ENCODE assay signal across 9 cellular contexts in genomic region chr7:11343818-11344413, GRCh38.
DNase-seq lines count a peak whose midpoint lies in the region; ATAC-seq, FAIRE-seq and TF ChIP-seq lines count a peak whose summit lies in the region.
"Had no signal": no experiment of that assay in that cellular context is flagged by ENCODE, and none has a peak within 500 bp of the region (broad histone marks: within the 10 kb centered on the region; RNA-seq: fewer than 3 reads in every experiment).

No MANE protein-coding gene starts in this region.

- no peak overlapping the region for H2AK5ac ChIP-seq in IMR-90 (ENCODE audit: low read depth, low read length)
- no peak overlapping the region for H2AK5ac ChIP-seq in neuronal stem cell (ENCODE audit: low read depth, low read length)

- no peak overlapping the region for H2BK5ac ChIP-seq in IMR-90 (ENCODE audit: low read depth, low read length, poor library complexity, severe bottlenecking)
- no peak overlapping the region for H2BK5ac ChIP-seq in neuronal stem cell (ENCODE audit: low read length)

- dilution Hi-C loops in IMR-90 (cut with HindIII; ENCODE audit: low sequenced_read_pairs, unreplicated experiment), result no loop called here

- no peaks in the 10 kb centered on the region for H3K9me1 ChIP-seq in IMR-90 (ENCODE audit: insufficient read depth, low read length)

- intact Hi-C loops in IMR-90 (cut with micrococcal nuclease) (loop anchor here (5.0 kb wide), 1 partner anchor 457 kb away; no protein-coding TSS in a partner anchor), PC-3 (cut with micrococcal nuclease) (loop anchor here (1.0 to 10.0 kb wide), 5 partner anchors 189 to 932 kb away; a partner anchor contains a TSS), sciatic nerve (cut with DNase I) (no loop called here)

- TF ChIP-seq POLR2A in IMR-90 (IDR thresholded peaks at IDR 0.05; ENCODE audit: low read depth, low read length), result no peak

- DNase-seq in IMR-90 (peak; percentile 26), PC-3 (peak; percentile 78), neuronal stem cell (ENCODE audit: low spot score) (peak; percentile 65), sciatic nerve (ENCODE audit: low spot score) (no peak)

- H3K14ac ChIP-seq in IMR-90 (replicated peaks; ENCODE audit: low read depth, low read length) (no peak overlapping the region), neuronal stem cell (ENCODE audit: low read length) (no peak overlapping the region)

- peak; percentile 69 for TF ChIP-seq RAD21 in IMR-90 (IDR thresholded peaks at IDR 0.05; ENCODE audit: low read length)

- H3K56ac ChIP-seq in IMR-90 (ENCODE audit: extremely low read depth, insufficient read depth, low read length), result no peak overlapping the region

- H3K36me3 ChIP-seq in IMR-90 (ENCODE audit: control insufficient read depth, insufficient read depth, low read length) (no peaks in the 10 kb centered on the region), PC-3 (ENCODE audit: low read depth, low read length) (no peaks in the 10 kb centered on the region), neuronal stem cell (replicated peaks in 1 of 2; ENCODE audit: control insufficient read depth in 2 of 2, insufficient read depth in 2 of 2, low read length in 2 of 2) (no peaks in the 10 kb centered on the region)

- H4K8ac ChIP-seq in IMR-90 (ENCODE audit: low read depth in 2 of 2, low read length in 2 of 2) (no peak overlapping the region), neuronal stem cell (ENCODE audit: low read depth, low read length) (no peak overlapping the region)

- no peaks in the 10 kb centered on the region for H3F3A ChIP-seq in PC-3 (ENCODE audit: low read length, unreplicated experiment)

- in situ Hi-C loops in IMR-90 (cut with MboI; ENCODE audit: low sequenced_read_pairs), result no loop called here

- no peaks in the 10 kb centered on the region for H3K79me1 ChIP-seq in IMR-90 (ENCODE audit: low read depth in 1 of 2, low read length in 2 of 2)
- H3K79me1 ChIP-seq in neuronal stem cell (ENCODE audit: low read depth, low read length), result no peaks in the 10 kb centered on the region

- H3K9ac ChIP-seq in IMR-90 (ENCODE audit: low read depth, low read length) (no peak overlapping the region), PC-3 (ENCODE audit: low read length) (no peak overlapping the region), neuronal stem cell (ENCODE audit: low read depth, low read length, poor library complexity) (no peak overlapping the region)

- H2AFZ ChIP-seq in IMR-90 (replicated peaks; ENCODE audit: low read length, poor library complexity) (no peak overlapping the region), PC-3 (ENCODE audit: low read length) (peak overlapping the region; percentile 81), neuronal stem cell (ENCODE audit: low read length) (peak overlapping the region; percentile 81)

- TF ChIP-seq CTCF in IMR-90 (conservative IDR thresholded peaks at IDR 0.05; ENCODE audit: low read depth, low read length) (peak; percentile 69), PC-3 (conservative IDR thresholded peaks at IDR 0.05; ENCODE audit: low read depth, low read length) (peak; percentile 81)

- H3K4me3 ChIP-seq in IMR-90 (ENCODE audit: insufficient read depth, low read depth, low read length) (no peak overlapping the region), PC-3 (ENCODE audit: low read length) (peak overlapping the region; percentile 40; the same call in 1 of the 2 replicates), neuronal stem cell (ENCODE audit: low read length in 2 of 2) (no peak overlapping the region)

- H2AK9ac ChIP-seq in IMR-90 (replicated peaks; ENCODE audit: low read depth, low read length, poor library complexity), result no peak overlapping the region

- H3K4me2 ChIP-seq in IMR-90 (ENCODE audit: low read depth, low read length) (no peak overlapping the region), PC-3 (ENCODE audit: low read length) (peak overlapping the region; percentile 69), neuronal stem cell (ENCODE audit: insufficient read depth, low read length, poor library complexity, severe bottlenecking) (no peak overlapping the region)

- no peaks in the 10 kb centered on the region for H4K20me1 ChIP-seq in IMR-90 (ENCODE audit: insufficient read depth, low read length)
- H4K20me1 ChIP-seq in PC-3 (ENCODE audit: low read length), result no peaks in the 10 kb centered on the region

- H3K9me2 ChIP-seq in PC-3 (replicated peaks; ENCODE audit: low read length), result no peaks in the 10 kb centered on the region

- POLR2A ChIA-PET in IMR-90 (lab: Charles Lee; ENCODE audit: unreplicated experiment) (no interaction called here), PC-3 (lab: Charles Lee; ENCODE audit: unreplicated experiment) (no interaction called here)

- no peak overlapping the region for H4K91ac ChIP-seq in IMR-90 (ENCODE audit: insufficient read depth, low read depth, low read length)
- H4K91ac ChIP-seq in neuronal stem cell (ENCODE audit: low read depth, low read length, poor library complexity), result no peak overlapping the region

- no peak overlapping the region for H4K5ac ChIP-seq in IMR-90 (ENCODE audit: low read depth, low read length)

- H3K27ac ChIP-seq in IMR-90 (ENCODE audit: insufficient read depth, low read length) (no peak overlapping the region), PC-3 (ENCODE audit: low read length) (no peak overlapping the region), neuronal stem cell (replicated peaks; ENCODE audit: low read length) (no peak overlapping the region)

- H3K23ac ChIP-seq in IMR-90 (ENCODE audit: low read depth, low read length) (no peak overlapping the region), neuronal stem cell (ENCODE audit: low read depth, low read length, poor library complexity) (no peak overlapping the region)

- FAIRE-seq in A204.1 (lab: Jason Lieb, UNC), result peak; percentile 97
- FAIRE-seq in G401.6 (lab: Jason Lieb, UNC), result peak; percentile 97
- peak; percentile 92 for FAIRE-seq in endometrium (lab: Jason Lieb, UNC)

- no peak overlapping the region for H2BK12ac ChIP-seq in neuronal stem cell (ENCODE audit: low read length)

- H3K79me2 ChIP-seq in PC-3 (ENCODE audit: low read length), result no peaks in the 10 kb centered on the region

- BruUV-seq in IMR-90 (replicated peaks; lab: Mats Ljungman, UMichigan) (no TSS peak), PC-3 (replicated peaks; lab: Mats Ljungman, UMichigan) (no TSS peak)

- no peak overlapping the region for H2BK20ac ChIP-seq in IMR-90 (ENCODE audit: low read depth, low read length)

- no peak for ATAC-seq in IMR-90 (ENCODE audit: low read depth)
- no peak; the same call in 1 of the 2 replicates for ATAC-seq in PC-3
- no peak for ATAC-seq in GM21737 (IDR thresholded peaks at IDR 0.05; ENCODE audit: unreplicated experiment)
- no peak for ATAC-seq in sciatic nerve
- ATAC-seq: effector memory CD8-positive, alpha-beta T cell had no signal

- H3K4me1 ChIP-seq in IMR-90 (ENCODE audit: control insufficient read depth, insufficient read depth, low read length) (no peaks in the 10 kb centered on the region), PC-3 (ENCODE audit: insufficient read depth, low read length) (no peaks in the 10 kb centered on the region), neuronal stem cell (ENCODE audit: control insufficient read depth in 2 of 2, insufficient read depth in 1 of 2, low read depth in 1 of 2, low read length in 2 of 2) (peaks cover 7 to 8% of the 10 kb centered on the region in 2 donors)

- CTCF ChIA-PET in IMR-90 (lab: Yijun Ruan, JAX) (interaction anchor here (0.6 to 0.7 kb wide), 2 partner anchors 404 to 567 kb away, joined by 3 read pairs; a partner anchor contains a TSS), PC-3 (lab: Charles Lee) (interaction anchor here (0.6 to 1.2 kb wide), 2 partner anchors 132 to 1360 kb away, joined by 3 to 4 read pairs; no protein-coding TSS in a partner anchor)

- H2BK120ac ChIP-seq in IMR-90 (ENCODE audit: low read depth, low read length), result no peak overlapping the region
- H2BK120ac ChIP-seq in neuronal stem cell (ENCODE audit: low read depth, low read length), result no peak overlapping the region

- no peaks in the 10 kb centered on the region for H3K9me3 ChIP-seq in IMR-90 (ENCODE audit: control insufficient read depth, insufficient read depth, low read length)
- H3K9me3 ChIP-seq in PC-3 (ENCODE audit: low read length), result no peaks in the 10 kb centered on the region
- H3K9me3 ChIP-seq in neuronal stem cell (replicated peaks in 1 of 2; ENCODE audit: control insufficient read depth in 2 of 2, insufficient read depth in 1 of 2, low read depth in 1 of 2, low read length in 2 of 2), result no peaks in the 10 kb centered on the region

- H3K18ac ChIP-seq in IMR-90 (ENCODE audit: low read depth, low read length) (no peak overlapping the region), neuronal stem cell (ENCODE audit: low read length) (no peak overlapping the region)

- H3K27me3 ChIP-seq in IMR-90 (ENCODE audit: control insufficient read depth, insufficient read depth, low read length), result no peaks in the 10 kb centered on the region
- no peaks in the 10 kb centered on the region for H3K27me3 ChIP-seq in PC-3 (ENCODE audit: low read length)
- H3K27me3 ChIP-seq in neuronal stem cell (ENCODE audit: control insufficient read depth in 3 of 3, insufficient read depth in 3 of 3, low read depth in 1 of 3, low read length in 3 of 3), result peaks cover 0 to 10% (median 0%) of the 10 kb centered on the region in 3 experiments

- H2BK15ac ChIP-seq in IMR-90 (ENCODE audit: low read depth, low read length) (no peak overlapping the region), neuronal stem cell (ENCODE audit: low read length) (no peak overlapping the region)

- WGBS in IMR-90 (ENCODE audit: extremely low coverage in 2 of 2, insufficient read length in 1 of 2), 2 experiments, result no CpG with 5 or more reads among the region's 10 CpGs
- no CpG with 5 or more reads among the region's 10 CpGs for WGBS in neuronal stem cell (ENCODE audit: extremely low coverage in 2 of 2, insufficient read length in 2 of 2, insufficient replicate concordance in 1 of 2), 2 donors

- H3K4ac ChIP-seq in IMR-90 (ENCODE audit: low read depth, low read length) (no peak overlapping the region), neuronal stem cell (ENCODE audit: low read length) (no peak overlapping the region)

TF ChIP-seq in IMR-90, 13 proteins besides CTCF, POLR2A, EP300 and RAD21:
- TF ChIP-seq RCOR1 (IDR thresholded peaks at IDR 0.05; ENCODE audit: insufficient replicate concordance, low read length) (no peak), CEBPB (IDR thresholded peaks at IDR 0.05; ENCODE audit: low read depth, low read length) (peak; percentile 82), SMC3 (IDR thresholded peaks at IDR 0.05; ENCODE audit: low read depth, low read length) (peak; percentile 47), MAZ (IDR thresholded peaks at IDR 0.05; ENCODE audit: borderline replicate concordance, low read depth, low read length) (no peak)
